In the genomic region with DNA sequence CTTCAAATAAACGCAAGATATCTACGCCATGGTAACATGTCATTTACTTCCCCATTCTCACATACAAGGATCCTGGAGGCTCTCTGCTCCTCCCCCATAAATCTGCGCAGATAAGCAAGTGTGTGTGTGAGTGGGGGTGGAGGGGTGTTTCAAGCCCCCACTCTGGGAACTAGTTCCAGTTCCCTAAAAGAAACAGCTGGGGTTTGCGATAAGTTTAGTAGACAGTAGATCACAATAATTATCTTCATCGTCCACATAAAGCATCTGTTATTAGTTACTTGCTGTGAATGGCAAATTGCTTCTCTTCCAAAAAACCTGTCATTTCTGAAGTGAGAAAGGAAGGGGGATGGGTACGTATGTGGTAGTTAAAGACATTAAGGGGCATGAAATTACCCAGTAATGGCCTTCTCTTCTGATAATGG, we compare ENCODE assay signal across 8 cellular contexts.
DNase-seq lines count a peak whose midpoint lies in the region; ATAC-seq and TF ChIP-seq lines count a peak whose summit lies in the region.

No MANE protein-coding gene starts in this region.

- no peaks in the 10 kb centered on the region for H3K9me2 ChIP-seq in hepatocyte (replicated peaks; ENCODE audit: insufficient read depth)

- H3K27ac Mint-ChIP-seq in endothelial cell (ENCODE audit: unreplicated experiment): peak overlapping the region; percentile 27

- H2AFZ ChIP-seq in hepatocyte: no peak overlapping the region

- H3K79me2 ChIP-seq in hepatocyte: peaks cover 92% of the 10 kb centered on the region

- peaks cover 0 to 15% (median 2%) of the 10 kb centered on the region in 4 donors for H3K36me3 ChIP-seq in sigmoid colon
- H3K36me3 ChIP-seq in hepatocyte (replicated peaks; ENCODE audit: insufficient read depth, low read depth): no peaks in the 10 kb centered on the region

- H3K4me1 ChIP-seq in sigmoid colon (peaks cover 0 to 100% (median 96%) of the 10 kb centered on the region in 4 donors), hepatocyte (ENCODE audit: insufficient read depth) (peaks cover 29% of the 10 kb centered on the region)

- no peaks in the 10 kb centered on the region for H3K27me3 ChIP-seq in sigmoid colon
- no peaks in the 10 kb centered on the region for H3K27me3 ChIP-seq in hepatocyte

- ATAC-seq in HG02571 (IDR thresholded peaks at IDR 0.05; ENCODE audit: unreplicated experiment) (no peak), HG03039 (IDR thresholded peaks at IDR 0.05; ENCODE audit: unreplicated experiment) (no peak)

- H3K27me3 Mint-ChIP-seq in endothelial cell (ENCODE audit: unreplicated experiment): peaks cover 10% of the 10 kb centered on the region

- TF ChIP-seq EP300 in sigmoid colon (IDR thresholded peaks at IDR 0.05): no peak

- no peak overlapping the region for H3K4me2 ChIP-seq in hepatocyte

- H4K20me1 ChIP-seq in hepatocyte (ENCODE audit: insufficient read depth, poor library complexity, severe bottlenecking): peaks cover 49% of the 10 kb centered on the region

- H3K27ac ChIP-seq in sigmoid colon (peak overlapping the region; percentile 77 to 95 (median 88)), hepatocyte (no peak overlapping the region)

- peaks cover 13% of the 10 kb centered on the region for H3K36me3 Mint-ChIP-seq in endothelial cell (ENCODE audit: low read depth, unreplicated experiment)

- H3K4me3 Mint-ChIP-seq in endothelial cell (ENCODE audit: unreplicated experiment): no peak overlapping the region

- intact Hi-C loops in sigmoid colon (cut with DNase I): loop anchor here (5.0 kb wide), 1 partner anchor 197 kb away; no protein-coding TSS in a partner anchor

- peak; percentile 33 for DNase-seq in GM12865 (ENCODE audit: low read depth)
- peak; percentile 78 to 86 for DNase-seq in NOMO-1 (lab: John Stamatoyannopoulos, UW; ENCODE audit: unreplicated experiment in 2 of 2)
- no peak for DNase-seq in endothelial cell (ENCODE audit: low spot score)
- no peak for DNase-seq in sigmoid colon
- no peak for DNase-seq in effector CD4-positive, alpha-beta T cell
- no peak for DNase-seq in hepatocyte (ENCODE audit: low spot score)

- no peak overlapping the region for H3K4me3 ChIP-seq in GM12865 (ENCODE audit: low read depth, low read length)
- no peak overlapping the region for H3K4me3 ChIP-seq in sigmoid colon
- no peak overlapping the region for H3K4me3 ChIP-seq in hepatocyte

- H3K4me1 Mint-ChIP-seq in endothelial cell (ENCODE audit: unreplicated experiment): peaks cover 58% of the 10 kb centered on the region

- 51 to 80% methylated on average over 6 of the region's 6 CpGs for WGBS in sigmoid colon, 2 donors
- WGBS in hepatocyte (ENCODE audit: low lambda C conversion rate, missing lambda C conversion rate): 71% methylated on average over 6 of the region's 6 CpGs

- H3K9me3 ChIP-seq in sigmoid colon (no peaks in the 10 kb centered on the region), hepatocyte (ENCODE audit: low read depth) (no peaks in the 10 kb centered on the region)

- no peak for TF ChIP-seq POLR2A in sigmoid colon (IDR thresholded peaks at IDR 0.05)

- no peaks in the 10 kb centered on the region for H3K9me3 Mint-ChIP-seq in endothelial cell (ENCODE audit: unreplicated experiment)

- TF ChIP-seq CTCF in GM12865 (IDR thresholded peaks at IDR 0.05; ENCODE audit: insufficient read depth, low read depth, low read length, missing control alignments): no peak
- TF ChIP-seq CTCF in endothelial cell (IDR thresholded peaks at IDR 0.05; ENCODE audit: unreplicated experiment): no peak
- no peak for TF ChIP-seq CTCF in sigmoid colon (IDR thresholded peaks at IDR 0.05)
- TF ChIP-seq CTCF in hepatocyte (IDR thresholded peaks at IDR 0.05; ENCODE audit: poor library complexity): no peak

Comparison
In these comparisons a context has a peak if more than half of its experiments do, and no peak if none do; other contexts are left out.
1. DNase-seq: peak in GM12865 (single experiment) and NOMO-1 (2 of 2); none in endothelial cell (single experiment), sigmoid colon (single experiment), effector CD4-positive, alpha-beta T cell (single experiment) and hepatocyte (single experiment).